Comparison of ENCODE assay signal across 7 cellular contexts in genomic region chr1:113874017-113874879, GRCh38. TPM values are rescaled to one million over a fixed set of nuclear protein-coding genes. Genes with fewer than 3 reads are reported as not detected.
DNase-seq lines count a peak whose midpoint lies in the region; ATAC-seq and TF ChIP-seq lines count a peak whose summit lies in the region.

No MANE protein-coding gene starts in this region.

- no peak overlapping the region for H3K27ac Mint-ChIP-seq in nephron progenitor cell

- H3K9me3 Mint-ChIP-seq in nephron progenitor cell = no peaks in the 10 kb centered on the region

- no peak overlapping the region for H3K4me3 Mint-ChIP-seq in nephron progenitor cell

- no peaks in the 10 kb centered on the region for H3K36me3 Mint-ChIP-seq in nephron progenitor cell (ENCODE audit: low read depth)

- peak; percentile 39 for DNase-seq in SIG-M5 (lab: John Stamatoyannopoulos, UW)
- no peak for DNase-seq in NCI-H1092 (lab: John Stamatoyannopoulos, UW)
- DNase-seq in nephron progenitor cell = no peak

- peaks cover 14% of the 10 kb centered on the region for H3K4me1 Mint-ChIP-seq in nephron progenitor cell

- peak; percentile 34 for ATAC-seq in HG02852 (IDR thresholded peaks at IDR 0.05; ENCODE audit: unreplicated experiment)
- peak; percentile 73 for ATAC-seq in esophagus mucosa
- ATAC-seq in GM21423 (IDR thresholded peaks at IDR 0.05; ENCODE audit: unreplicated experiment) = no peak

- peak; percentile 72 for TF ChIP-seq CTCF in GM12872 (IDR thresholded peaks at IDR 0.05; ENCODE audit: insufficient read depth, low read depth, low read length)
- no peak for TF ChIP-seq CTCF in nephron progenitor cell (IDR thresholded peaks at IDR 0.05)

- H3K27me3 Mint-ChIP-seq in nephron progenitor cell (ENCODE audit: low read depth, poor library complexity) = peaks cover 2% of the 10 kb centered on the region

RNA-seq across cellular contexts. Expression of gene PTPN22, which starts 2.7 kb away (rescaled TPM):
- 1.9 TPM for total RNA-seq in esophagus mucosa

RNA-seq across cellular contexts. Expression of gene BCL2L15, which starts 13.1 kb away (rescaled TPM):
- 8.4 TPM for total RNA-seq in esophagus mucosa

RNA-seq across cellular contexts. Expression of gene AP4B1, which starts 30.4 kb away (rescaled TPM):
- total RNA-seq in esophagus mucosa = 17.0 TPM

RNA-seq across cellular contexts. Expression of gene DCLRE1B, which starts 30.9 kb away (rescaled TPM):
- total RNA-seq in esophagus mucosa = 4.7 TPM

RNA-seq across cellular contexts. Expression of gene HIPK1, which starts 54.9 kb away (rescaled TPM):
- 41.6 TPM for total RNA-seq in esophagus mucosa
